In the genomic region with DNA sequence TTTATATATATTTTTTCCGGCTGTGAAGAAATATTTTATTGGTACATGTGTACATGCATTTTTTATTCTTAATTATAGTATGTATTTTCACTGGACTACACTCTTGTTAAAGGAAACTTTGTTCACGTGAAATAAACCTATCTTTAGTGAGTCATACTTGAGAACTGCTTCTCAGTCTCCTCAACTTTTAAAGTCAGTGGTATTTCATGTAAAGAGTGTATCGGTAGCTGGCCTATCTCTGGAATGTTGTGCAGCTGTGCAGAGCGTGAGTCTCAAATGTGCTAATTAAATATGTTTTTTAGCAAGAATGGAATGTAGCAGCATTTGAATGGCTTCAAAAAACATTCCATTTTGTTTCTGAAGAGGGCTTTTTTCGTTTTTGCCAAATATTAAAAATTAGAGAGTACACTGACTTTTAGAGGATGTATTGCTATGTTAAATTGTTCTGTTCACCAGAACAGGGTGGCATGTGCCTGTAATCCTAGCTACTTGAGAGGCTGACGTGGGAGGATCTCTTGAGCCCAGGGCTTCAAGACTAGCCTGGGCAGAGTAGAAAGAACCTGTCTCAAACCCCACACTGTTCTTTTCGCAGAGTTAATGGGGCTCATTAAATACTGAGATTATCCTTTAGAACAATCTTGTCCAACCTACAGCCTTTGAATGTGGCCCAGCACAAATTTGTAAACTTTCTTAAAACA, we compare ENCODE assay signal across 9 cellular contexts. TPM values are rescaled to one million over a fixed set of nuclear protein-coding genes. Genes with fewer than 3 reads are reported as not detected.
A peak's percentile ranks its signal among the peaks of the same experiment; 100 is the strongest.
DNase-seq lines count a peak whose midpoint lies in the region; ATAC-seq, FAIRE-seq and TF ChIP-seq lines count a peak whose summit lies in the region.
"Had no signal": no experiment of that assay in that cellular context is flagged by ENCODE, and none has a peak within 500 bp of the region (broad histone marks: within the 10 kb centered on the region; RNA-seq: fewer than 3 reads in every experiment).

No MANE protein-coding gene starts in this region.

- no peak for DNase-seq in BE2C
- no peak for DNase-seq in Panc1 (ENCODE audit: low read depth, low spot score)
- peak; percentile 73 for DNase-seq in fibroblast of pulmonary artery (ENCODE audit: low read depth)
- DNase-seq in psoas muscle = no peak
- no peak for DNase-seq in ACHN
- DNase-seq in frontal cortex (ENCODE audit: low spot score in 2 of 2) = no peak
- DNase-seq: activated CD4-positive, alpha-beta T cell treated with anti-CD3 and anti-CD28 coated beads for 1 hour had no signal

- intact Hi-C loops in Panc1 (cut with micrococcal nuclease; ENCODE audit: unreplicated experiment) (no loop called here), psoas muscle (cut with DNase I) (no loop called here)

- H3K27me3 ChIP-seq in BE2C = no peaks in the 10 kb centered on the region
- no peaks in the 10 kb centered on the region for H3K27me3 ChIP-seq in Panc1 (ENCODE audit: control insufficient read depth, insufficient read depth, low read length)
- H3K27me3 ChIP-seq in psoas muscle (ENCODE audit: insufficient read depth in 3 of 3, low read length in 2 of 3) = no peaks in the 10 kb centered on the region

- CTCF ChIA-PET in Panc1 (lab: Charles Lee) = no interaction called here

- peaks cover 17% of the 10 kb centered on the region for H3K4me1 ChIP-seq in BE2C
- peaks cover 20% of the 10 kb centered on the region for H3K4me1 ChIP-seq in Panc1 (ENCODE audit: control insufficient read depth, insufficient read depth, low read length)
- H3K4me1 ChIP-seq in psoas muscle = peaks cover 57% of the 10 kb centered on the region

- in situ Hi-C loops in Panc1 (cut with HindIII; ENCODE audit: low pct_unique_long_range_greater_than_20kb, low sequenced_read_pairs) = no loop called here
- in situ Hi-C loops in ACHN (cut with HindIII; ENCODE audit: low pct_ligation_motif_present, low pct_unique_long_range_greater_than_20kb, low sequenced_read_pairs) = no loop called here

- H3K27ac ChIP-seq in Panc1 (ENCODE audit: low read length) (no peak overlapping the region), psoas muscle (peak overlapping the region; percentile 74)

- BruUV-seq in Panc1 (replicated peaks; lab: Mats Ljungman, UMichigan) = TSS peak; percentile 10

- POLR2A ChIA-PET in Panc1 (lab: Charles Lee) = no interaction called here

- TF ChIP-seq CTCF in BE2C (IDR thresholded peaks at IDR 0.05; ENCODE audit: low read depth, low read length) (no peak), Panc1 (IDR thresholded peaks at IDR 0.05) (no peak), fibroblast of pulmonary artery (IDR thresholded peaks at IDR 0.05; ENCODE audit: low read length, missing control alignments) (no peak), psoas muscle (IDR thresholded peaks at IDR 0.05) (no peak)

- WGBS in psoas muscle, 3 donors = 36 to 41% (median 39%) methylated on average over 7 of the region's 7 CpGs

- H3K4me3 ChIP-seq in BE2C (ENCODE audit: low read depth, low read length) (peak overlapping the region; percentile 33), Panc1 (ENCODE audit: low read depth in 2 of 2, low read length in 2 of 2) (no peak overlapping the region), fibroblast of pulmonary artery (replicated peaks; ENCODE audit: low read depth, low read length) (no peak overlapping the region), psoas muscle (peak overlapping the region; percentile 12)

- H3K9me3 ChIP-seq in BE2C (no peaks in the 10 kb centered on the region), Panc1 (ENCODE audit: control insufficient read depth, insufficient read depth, low read depth, low read length) (no peaks in the 10 kb centered on the region), psoas muscle (no peaks in the 10 kb centered on the region)

- FAIRE-seq in frontal cortex (lab: Jason Lieb, UNC) = no peak

- ATAC-seq in Panc1 = peak; percentile 34; the same call in 1 of the 2 replicates
- peak in 3 of 4 donors; percentile 30 to 62 (median 38) for ATAC-seq in psoas muscle
- no peak for ATAC-seq in GM18520 (IDR thresholded peaks at IDR 0.05; ENCODE audit: unreplicated experiment)
- ATAC-seq in HG02870 (IDR thresholded peaks at IDR 0.05; ENCODE audit: unreplicated experiment) = no peak

- H3K36me3 ChIP-seq in BE2C (no peaks in the 10 kb centered on the region), Panc1 (ENCODE audit: control insufficient read depth, insufficient read depth, low read length) (no peaks in the 10 kb centered on the region), psoas muscle (ENCODE audit: insufficient read depth in 1 of 2, low read depth in 1 of 2) (no peaks in the 10 kb centered on the region)

RNA-seq across cellular contexts. Expression of gene SPTBN1, which starts 14.3 kb away (rescaled TPM):
- 135 TPM for polyA plus RNA-seq in BE2C (2012; ENCODE audit: insufficient read depth, insufficient read length, low read depth)
- total RNA-seq in Panc1 (2021; ENCODE audit: unreplicated experiment) = 169 TPM
- polyA plus RNA-seq in Panc1 (2012; ENCODE audit: insufficient read length) = 69.5 TPM
- total RNA-seq in psoas muscle = 100 to 1,000 TPM in 1 of 4 donors, 10 to 100 TPM in 3; 87.8 to 180 (median 96.2) TPM
- 10 to 100 TPM; 22.9 to 56.1 (median 32.9) TPM for polyA plus RNA-seq in psoas muscle
- total RNA-seq in frontal cortex = 449 TPM

Comparison
In these comparisons a context has a peak if more than half of its experiments do, and no peak if none do; other contexts are left out.
1. H3K4me3 ChIP-seq: peak in BE2C (single experiment) and psoas muscle (single experiment); none in Panc1 (0 of 2) and fibroblast of pulmonary artery (single experiment).
2. ATAC-seq: peak in Panc1 (single experiment) and psoas muscle (3 of 4); none in GM18520 (single experiment) and HG02870 (single experiment).